8 cellular contexts compared by ENCODE assay signal in genomic region chr7:75879771-75880184, GRCh38. TPM values are rescaled to one million over a fixed set of nuclear protein-coding genes. Genes with fewer than 3 reads are reported as not detected.
DNase-seq lines count a peak whose midpoint lies in the region; ATAC-seq, FAIRE-seq and TF ChIP-seq lines count a peak whose summit lies in the region.

No MANE protein-coding gene starts in this region.

- no peaks in the 10 kb centered on the region for H3K9me2 ChIP-seq in MM.1S (replicated peaks; ENCODE audit: insufficient read depth, low read length)

- H2AFZ ChIP-seq in MM.1S (ENCODE audit: low read length), result no peak overlapping the region; the same call in 1 of the 2 replicates

- H3K4me1 ChIP-seq in MM.1S (ENCODE audit: low read length), result peaks cover 37% of the 10 kb centered on the region
- peaks cover 22% of the 10 kb centered on the region for H3K4me1 ChIP-seq in adipocyte (ENCODE audit: control insufficient read depth, insufficient read depth, low read length)
- H3K4me1 ChIP-seq in kidney (ENCODE audit: control insufficient read depth in 1 of 2, insufficient read depth in 1 of 2, low read depth in 1 of 2, low read length in 2 of 2), result peaks cover 10 to 14% of the 10 kb centered on the region in 2 donors

- no peak for ATAC-seq in HG03432 (IDR thresholded peaks at IDR 0.05; ENCODE audit: unreplicated experiment)

- peaks cover 17% of the 10 kb centered on the region for H3F3A ChIP-seq in MM.1S (ENCODE audit: insufficient read depth, low read length)

- in situ Hi-C loops in G401 (cut with HindIII; ENCODE audit: low sequenced_read_pairs), result no loop called here

- no peak for FAIRE-seq in kidney (lab: Jason Lieb, UNC)

- H3K79me2 ChIP-seq in MM.1S (ENCODE audit: low read length), result peaks cover 38% of the 10 kb centered on the region

- H4K20me1 ChIP-seq in MM.1S (ENCODE audit: insufficient read depth, low read length), result no peaks in the 10 kb centered on the region

- H3K9me3 ChIP-seq in MM.1S (replicated peaks; ENCODE audit: insufficient read depth, low read length) (no peaks in the 10 kb centered on the region), adipocyte (ENCODE audit: control insufficient read depth, low read length) (no peaks in the 10 kb centered on the region), kidney (ENCODE audit: control insufficient read depth in 1 of 2, low read length in 2 of 2) (no peaks in the 10 kb centered on the region)

- no peak for TF ChIP-seq CTCF in MM.1S (IDR thresholded peaks at IDR 0.05; ENCODE audit: low read length)
- TF ChIP-seq CTCF in kidney (IDR thresholded peaks at IDR 0.05; ENCODE audit: borderline replicate concordance, extremely low read depth, insufficient read depth), result no peak

- intact Hi-C loops in kidney (cut with DNase I), result no loop called here

- H3K9ac ChIP-seq in MM.1S (ENCODE audit: low read length) (peak overlapping the region; percentile 90; the same call in 1 of the 2 replicates), adipocyte (ENCODE audit: low read length) (peak overlapping the region; percentile 94), kidney (ENCODE audit: low read length in 2 of 2) (peak overlapping the region; percentile 30 to 96)

- peak; percentile 27 for DNase-seq in G401 (ENCODE audit: low spot score)
- DNase-seq in MM.1S, result no peak
- peak; percentile 67 for DNase-seq in adipocyte (ENCODE audit: low read depth)
- no peak for DNase-seq in kidney
- no peak for DNase-seq in foreskin melanocyte
- DNase-seq in RPMI8226, result no peak

- peak overlapping the region; percentile 93 for H3K4me2 ChIP-seq in MM.1S (ENCODE audit: low read depth, low read length)

- 0 out of 2 replicates have a peak, but pooled peaks cover 8% of the 10 kb centered on the region for H3K36me3 ChIP-seq in MM.1S (replicated peaks; ENCODE audit: insufficient read depth, low read length)
- peaks cover 39% of the 10 kb centered on the region for H3K36me3 ChIP-seq in adipocyte (ENCODE audit: control insufficient read depth, insufficient read depth, low read length, severe bottlenecking)
- H3K36me3 ChIP-seq in kidney (ENCODE audit: control insufficient read depth in 1 of 2, insufficient read depth in 2 of 2, low read length in 2 of 2), result peaks cover 20 to 24% of the 10 kb centered on the region in 2 donors

- H3K27me3 ChIP-seq in MM.1S (replicated peaks; ENCODE audit: insufficient read depth, low read length), result no peaks in the 10 kb centered on the region
- no peaks in the 10 kb centered on the region for H3K27me3 ChIP-seq in adipocyte (replicated peaks; ENCODE audit: control insufficient read depth, insufficient read depth, low read length)

- H3K4me3 ChIP-seq in MM.1S (ENCODE audit: low read length), result peak overlapping the region; percentile 92
- H3K4me3 ChIP-seq in adipocyte (ENCODE audit: low read length), result peak overlapping the region; percentile 97
- peak overlapping the region; percentile 97 to 98 for H3K4me3 ChIP-seq in kidney (ENCODE audit: low read length in 2 of 2)

- H3K27ac ChIP-seq in MM.1S (ENCODE audit: low read length) (no peak overlapping the region), kidney (ENCODE audit: low read depth in 2 of 2, low read length in 2 of 2) (peak overlapping the region; percentile 62 to 82), temporal lobe (ENCODE audit: low read depth, low read length) (peak overlapping the region; percentile 86)

RNA-seq across cellular contexts. Expression of gene RHBDD2, which starts 0.9 kb away (rescaled TPM):
- total RNA-seq in G401 (2014; rRNA removed; shearing (Covaris generic)), result 27.0 and 28.3 TPM in 2 replicates
- 89.5 TPM for total RNA-seq in kidney
- 185 TPM for polyA plus RNA-seq in kidney (ENCODE audit: insufficient read depth, low read depth, low replicate concordance)
- total RNA-seq in temporal lobe, result 32.0 TPM

RNA-seq across cellular contexts. Expression of gene POR, which starts 35.2 kb away (rescaled TPM):
- 44.1 and 73.3 TPM in 2 replicates for total RNA-seq in G401 (2014; rRNA removed; shearing (Covaris generic))
- total RNA-seq in kidney, result 130 TPM
- polyA plus RNA-seq in kidney (ENCODE audit: insufficient read depth, low read depth, low replicate concordance), result 122 TPM
- 47.5 TPM for total RNA-seq in temporal lobe

Comparison
In these comparisons a context has a peak if more than half of its experiments do, and no peak if none do; other contexts are left out.
1. DNase-seq: peak in G401 (single experiment) and adipocyte (single experiment); none in MM.1S (single experiment), kidney (single experiment), foreskin melanocyte (single experiment) and RPMI8226 (single experiment).
2. Peak in every context shown above with its lines, with median percentiles within 50 percentile points of each other: H3K4me3 ChIP-seq and H3K9ac ChIP-seq.